ENCODE assay signal across 29 cellular contexts in the genomic region with DNA sequence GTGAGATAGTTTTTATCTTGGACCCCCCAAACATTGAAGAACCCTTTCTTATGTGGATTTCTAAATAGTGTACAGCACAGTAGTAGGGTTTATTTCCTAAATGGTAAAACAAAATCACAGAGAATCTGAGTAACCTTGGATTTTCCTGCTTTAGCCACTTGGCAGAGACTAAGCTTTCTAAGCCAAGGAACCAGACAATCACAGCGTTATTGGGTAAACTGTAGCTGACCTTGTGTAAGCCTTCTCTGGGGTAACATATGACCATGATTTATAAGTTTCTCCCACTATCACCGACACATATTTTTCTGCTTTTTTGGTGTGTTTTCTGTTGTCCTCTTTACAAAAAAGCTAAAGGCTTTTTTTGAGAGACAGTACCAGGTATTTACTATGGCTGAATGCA.
DNase-seq lines count a peak whose midpoint lies in the region; ATAC-seq and TF ChIP-seq lines count a peak whose summit lies in the region.
"Had no signal": no experiment of that assay in that cellular context is flagged by ENCODE, and none has a peak within 500 bp of the region (broad histone marks: within the 10 kb centered on the region; RNA-seq: fewer than 3 reads in every experiment).

No MANE protein-coding gene starts in this region.

- TF ChIP-seq CTCF in WTC11 (IDR thresholded peaks at IDR 0.05) (no peak), gastroesophageal sphincter (IDR thresholded peaks at IDR 0.05) (no peak)

- H3K79me2 ChIP-seq in GM23248 (ENCODE audit: insufficient read depth) = no peaks in the 10 kb centered on the region

- no peaks in the 10 kb centered on the region; the same call in 1 of the 2 replicates for H3K4me1 ChIP-seq in GM23248 (ENCODE audit: insufficient read depth)
- H3K4me1 ChIP-seq in gastroesophageal sphincter = peaks cover 0 to 5% (median 0%) of the 10 kb centered on the region in 3 donors
- H3K4me1 ChIP-seq: BE2C, colonic mucosa had no signal

- ATAC-seq in WTC11 = no peak
- ATAC-seq in gastroesophageal sphincter = no peak
- ATAC-seq: CD8-positive, alpha-beta T cell; mucosa of descending colon had no signal

- no peaks in the 10 kb centered on the region for H3K9me3 ChIP-seq in GM23248 (ENCODE audit: low read depth)
- no peaks in the 10 kb centered on the region for H3K9me3 ChIP-seq in SK-N-MC (ENCODE audit: low read depth, low read length)
- no peaks in the 10 kb centered on the region for H3K9me3 ChIP-seq in gastroesophageal sphincter
- H3K9me3 ChIP-seq: BE2C, colonic mucosa, MG63, mucosa of descending colon had no signal

- H3F3A ChIP-seq in GM23248 (ENCODE audit: insufficient read depth) = 0 out of 2 replicates have a peak, but pooled peaks cover 6% of the 10 kb centered on the region

- H3K9me2 ChIP-seq in GM23248 (ENCODE audit: insufficient read depth) = no peaks in the 10 kb centered on the region

- peaks cover 12% of the 10 kb centered on the region for H3K9me3 Mint-ChIP-seq in WTC11
- H3K9me3 Mint-ChIP-seq: activated CD4-positive, alpha-beta memory T cell treated with anti-CD3 and anti-CD28 coated beads for 36 hours; activated T-helper 1 cell treated with anti-CD3 and anti-CD28 coated beads, Interleukin-12 subunit alpha, Interleukin-12 subunit beta, Interleukin-2, Interleukin-4 antibody, amounts not matched to agents 30 ng/mL and 10 ng/mL and 1 ng/mL, durations not matched to agents 14 hours and 24 hours and 36 hours; CD8-positive, alpha-beta T cell; natural killer cell had no signal

- no peak overlapping the region for H3K27ac ChIP-seq in GM23248
- peak overlapping the region; percentile 73; the same call in 1 of the 2 replicates for H3K27ac ChIP-seq in SK-N-MC
- H3K27ac ChIP-seq in gastroesophageal sphincter = no peak overlapping the region
- H3K27ac ChIP-seq: brain microvascular endothelial cell, colonic mucosa, PC-9 had no signal

- H3K27me3 Mint-ChIP-seq in WTC11 (ENCODE audit: low read depth) = no peaks in the 10 kb centered on the region; the same call in 1 of the 2 replicates
- H3K27me3 Mint-ChIP-seq: activated CD4-positive, alpha-beta memory T cell treated with anti-CD3 and anti-CD28 coated beads for 36 hours had no signal

- peak; percentile 25 for DNase-seq in GM23248
- DNase-seq in SK-N-MC (ENCODE audit: low read depth, low spot score) = no peak
- peak; percentile 46 for DNase-seq in fibroblast of peridontal ligament (ENCODE audit: extremely low read depth)
- DNase-seq in pons (ENCODE audit: low spot score) = peak; percentile 48
- DNase-seq in WTC11 (ENCODE audit: low spot score) = no peak
- DNase-seq in activated CD4-positive, CD25-positive, alpha-beta regulatory T cell (lab: John Stamatoyannopoulos, UW) = no peak
- DNase-seq: activated CD4-positive, alpha-beta memory T cell treated with anti-CD3 and anti-CD28 coated beads for 36 hours; activated CD4-positive, alpha-beta T cell treated with anti-CD3 and anti-CD28 coated beads for 1 hour; activated CD8-positive, alpha-beta memory T cell treated with anti-CD3 and anti-CD28 coated beads, Interleukin-2, amount 50 U/mL, for 4 hours; activated naive CD4-positive, alpha-beta T cell treated with Interleukin-2 at 50 U/mL for 16 hours; amniotic stem cell; BE2C; brain microvascular endothelial cell; CD8-positive, alpha-beta T cell; colonic mucosa; effector CD8-positive, alpha-beta T cell; KBM-7; kidney glomerular epithelial cell; MG63; mucosa of descending colon; natural killer cell; NCI-H1417; NCI-H2029 treated with DMSO at 0.1 percent for 48 hours; NCI-H526; PC-9; stimulated activated naive CD4-positive, alpha-beta T cell treated with Interleukin-2 at 50 U/mL for 16 hours had no signal

- H3K36me3 ChIP-seq in GM23248 (ENCODE audit: low read depth) = no peaks in the 10 kb centered on the region
- no peaks in the 10 kb centered on the region for H3K36me3 ChIP-seq in SK-N-MC (ENCODE audit: insufficient read depth, low read length)
- H3K36me3 ChIP-seq in gastroesophageal sphincter = no peaks in the 10 kb centered on the region
- H3K36me3 ChIP-seq: BE2C, brain microvascular endothelial cell, colonic mucosa, MG63 had no signal

- POLR2A ChIA-PET in WTC11 (lab: Charles Lee) = no interaction called here

- H3K4me1 Mint-ChIP-seq in WTC11 = peaks cover 9% of the 10 kb centered on the region; the same call in 1 of the 2 replicates

- H4K20me1 ChIP-seq in GM23248 (ENCODE audit: insufficient read depth) = no peaks in the 10 kb centered on the region

- in situ Hi-C loops in GM23248 (cut with MboI) = loop anchor here (25.0 kb wide), 1 partner anchor 118 kb away; no protein-coding TSS in a partner anchor

- H3K4me3 Mint-ChIP-seq in WTC11 = no peak overlapping the region
- H3K4me3 Mint-ChIP-seq: activated CD4-positive, alpha-beta memory T cell treated with anti-CD3 and anti-CD28 coated beads for 36 hours; activated T-helper 1 cell treated with anti-CD3 and anti-CD28 coated beads, Interleukin-12 subunit alpha, Interleukin-12 subunit beta, Interleukin-2, Interleukin-4 antibody, amounts not matched to agents 30 ng/mL and 10 ng/mL and 1 ng/mL, durations not matched to agents 14 hours and 24 hours and 36 hours; CD8-positive, alpha-beta T cell had no signal

- H3K9ac ChIP-seq in GM23248 (no peak overlapping the region), SK-N-MC (ENCODE audit: insufficient read length) (no peak overlapping the region)

- 0 out of 2 replicates have a peak, but pooled peaks cover 10% of the 10 kb centered on the region for H3K36me3 Mint-ChIP-seq in WTC11
- H3K36me3 Mint-ChIP-seq: activated CD4-positive, alpha-beta memory T cell treated with anti-CD3 and anti-CD28 coated beads for 36 hours; CD8-positive, alpha-beta T cell; natural killer cell had no signal

- no peak overlapping the region for H3K27ac Mint-ChIP-seq in WTC11
- H3K27ac Mint-ChIP-seq: activated CD4-positive, alpha-beta memory T cell treated with anti-CD3 and anti-CD28 coated beads for 36 hours; activated T-helper 1 cell treated with anti-CD3 and anti-CD28 coated beads, Interleukin-12 subunit alpha, Interleukin-12 subunit beta, Interleukin-2, Interleukin-4 antibody, amounts not matched to agents 30 ng/mL and 10 ng/mL and 1 ng/mL, durations not matched to agents 14 hours and 24 hours and 36 hours had no signal

- CTCF ChIA-PET in WTC11 (lab: Charles Lee) = interaction anchor here (1.8 kb wide), 1 partner anchor 13 kb away, joined by 5 read pairs; no protein-coding TSS in a partner anchor

- no peak for TF ChIP-seq EP300 in gastroesophageal sphincter (IDR thresholded peaks at IDR 0.05)

- H2AFZ ChIP-seq in GM23248 = no peak overlapping the region
- H2AFZ ChIP-seq: PC-9 had no signal

- TF ChIP-seq POLR2A in gastroesophageal sphincter (IDR thresholded peaks at IDR 0.05) = no peak

- H3K4me3 ChIP-seq in GM23248 (no peak overlapping the region), SK-N-MC (no peak overlapping the region), gastroesophageal sphincter (no peak overlapping the region)
- H3K4me3 ChIP-seq: colonic mucosa, MG63, mucosa of descending colon, PC-9, smooth muscle cell had no signal

- 0 out of 2 replicates have a peak, but pooled peaks cover 5% of the 10 kb centered on the region for H3K27me3 ChIP-seq in GM23248 (replicated peaks; ENCODE audit: insufficient read depth)
- no peaks in the 10 kb centered on the region for H3K27me3 ChIP-seq in gastroesophageal sphincter
- H3K27me3 ChIP-seq: brain microvascular endothelial cell, colonic mucosa, MG63 had no signal

- H3K4me2 ChIP-seq in GM23248 (ENCODE audit: unreplicated experiment) = no peak overlapping the region
- H3K4me2 ChIP-seq: PC-9, smooth muscle cell had no signal

- 21% methylated on average over 2 of the region's 2 CpGs for WGBS in GM23248 (ENCODE audit: low coverage in 1 of 2, low lambda C conversion rate in 2 of 2, missing lambda C conversion rate in 2 of 2), 2 experiments
- WGBS in gastroesophageal sphincter (ENCODE audit: low coverage in 1 of 2), 2 donors = 31 to 35% methylated on average over 2 of the region's 2 CpGs

TF ChIP-seq in WTC11, 78 proteins besides CTCF, POLR2A, EP300 and RAD21 (continues in another document):
- no peak for TF ChIP-seq NR3C1 (CRISPR knock-in tag; conservative IDR thresholded peaks at IDR 0.05; ENCODE audit: low read depth)
- TF ChIP-seq, protein P1, sequence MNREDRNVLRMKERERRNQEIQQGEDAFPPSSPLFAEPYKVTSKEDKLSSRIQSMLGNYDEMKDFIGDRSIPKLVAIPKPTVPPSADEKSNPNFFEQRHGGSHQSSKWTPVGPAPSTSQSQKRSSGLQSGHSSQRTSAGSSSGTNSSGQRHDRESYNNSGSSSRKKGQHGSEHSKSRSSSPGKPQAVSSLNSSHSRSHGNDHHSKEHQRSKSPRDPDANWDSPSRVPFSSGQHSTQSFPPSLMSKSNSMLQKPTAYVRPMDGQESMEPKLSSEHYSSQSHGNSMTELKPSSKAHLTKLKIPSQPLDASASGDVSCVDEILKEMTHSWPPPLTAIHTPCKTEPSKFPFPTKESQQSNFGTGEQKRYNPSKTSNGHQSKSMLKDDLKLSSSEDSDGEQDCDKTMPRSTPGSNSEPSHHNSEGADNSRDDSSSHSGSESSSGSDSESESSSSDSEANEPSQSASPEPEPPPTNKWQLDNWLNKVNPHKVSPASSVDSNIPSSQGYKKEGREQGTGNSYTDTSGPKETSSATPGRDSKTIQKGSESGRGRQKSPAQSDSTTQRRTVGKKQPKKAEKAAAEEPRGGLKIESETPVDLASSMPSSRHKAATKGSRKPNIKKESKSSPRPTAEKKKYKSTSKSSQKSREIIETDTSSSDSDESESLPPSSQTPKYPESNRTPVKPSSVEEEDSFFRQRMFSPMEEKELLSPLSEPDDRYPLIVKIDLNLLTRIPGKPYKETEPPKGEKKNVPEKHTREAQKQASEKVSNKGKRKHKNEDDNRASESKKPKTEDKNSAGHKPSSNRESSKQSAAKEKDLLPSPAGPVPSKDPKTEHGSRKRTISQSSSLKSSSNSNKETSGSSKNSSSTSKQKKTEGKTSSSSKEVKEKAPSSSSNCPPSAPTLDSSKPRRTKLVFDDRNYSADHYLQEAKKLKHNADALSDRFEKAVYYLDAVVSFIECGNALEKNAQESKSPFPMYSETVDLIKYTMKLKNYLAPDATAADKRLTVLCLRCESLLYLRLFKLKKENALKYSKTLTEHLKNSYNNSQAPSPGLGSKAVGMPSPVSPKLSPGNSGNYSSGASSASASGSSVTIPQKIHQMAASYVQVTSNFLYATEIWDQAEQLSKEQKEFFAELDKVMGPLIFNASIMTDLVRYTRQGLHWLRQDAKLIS (CRISPR knock-in tag; IDR thresholded peaks at IDR 0.05; ENCODE audit: borderline replicate concordance) = no peak
- TF ChIP-seq RORB (CRISPR knock-in tag; IDR thresholded peaks at IDR 0.05) = no peak
- TF ChIP-seq ETV6 (CRISPR knock-in tag; IDR thresholded peaks at IDR 0.05) = no peak
- no peak for TF ChIP-seq FOXP1 (CRISPR knock-in tag; IDR thresholded peaks at IDR 0.05; ENCODE audit: borderline replicate concordance)

Comparison
In these comparisons a context has a peak if more than half of its experiments do, and no peak if none do; other contexts are left out.
1. DNase-seq: peak in GM23248 (single experiment), fibroblast of peridontal ligament (single experiment) and pons (single experiment); none in SK-N-MC (single experiment), WTC11 (single experiment) and activated CD4-positive, CD25-positive, alpha-beta regulatory T cell (0 of 4).